ENCODE assay signal across 1 cellular context in genomic region chr10:62050627-62050924, GRCh38.
TF ChIP-seq lines count a peak whose summit lies in the region.

No MANE protein-coding gene starts in this region.

TF ChIP-seq in SK-N-SH treated with all-trans-retinoic acid at 6 μM for 48 hours, 23 proteins besides CTCF, POLR2A, EP300 and RAD21 (continued from another document):
- TF ChIP-seq POU6F1 (CRISPR knock-in tag; IDR thresholded peaks at IDR 0.05; ENCODE audit: borderline replicate concordance, low read depth) (no peak), PPARA (CRISPR knock-in tag; IDR thresholded peaks at IDR 0.05; ENCODE audit: borderline replicate concordance) (no peak), ARNTL (CRISPR knock-in tag; IDR thresholded peaks at IDR 0.05; ENCODE audit: borderline replicate concordance, low read depth) (no peak), CSDC2 (CRISPR knock-in tag; IDR thresholded peaks at IDR 0.05) (no peak), GLIS3 (CRISPR knock-in tag; IDR thresholded peaks at IDR 0.05) (no peak), SNAI2 (CRISPR knock-in tag; IDR thresholded peaks at IDR 0.05) (no peak), TCF4 (CRISPR knock-in tag; IDR thresholded peaks at IDR 0.05; ENCODE audit: borderline replicate concordance) (no peak), ZFP3 (CRISPR knock-in tag; IDR thresholded peaks at IDR 0.05) (no peak)
TF ChIP-seq in SK-N-SH treated with all-trans-retinoic acid at 6 μM for 48 hours: peak in this region for 0.
